In genomic region chr3:169227911-169228310, GRCh38 we compare ENCODE assay signal across 10 cellular contexts.
DNase-seq lines count a peak whose midpoint lies in the region; ATAC-seq and TF ChIP-seq lines count a peak whose summit lies in the region.
"Had no signal": no experiment of that assay in that cellular context is flagged by ENCODE, and none has a peak within 500 bp of the region (broad histone marks: within the 10 kb centered on the region; RNA-seq: fewer than 3 reads in every experiment).

No MANE protein-coding gene starts in this region.

- H3K36me3 ChIP-seq in adipocyte (ENCODE audit: control insufficient read depth, insufficient read depth, low read length, severe bottlenecking) = no peaks in the 10 kb centered on the region
- H3K36me3 ChIP-seq in aorta (ENCODE audit: control insufficient read depth in 1 of 2, insufficient read depth in 2 of 2, low read length in 1 of 2) = no peaks in the 10 kb centered on the region
- no peaks in the 10 kb centered on the region for H3K36me3 ChIP-seq in suprapubic skin

- H3K4me1 ChIP-seq in adipocyte (ENCODE audit: control insufficient read depth, insufficient read depth, low read length) (no peaks in the 10 kb centered on the region), aorta (ENCODE audit: control insufficient read depth in 1 of 2, insufficient read depth in 2 of 2, low read length in 2 of 2) (peaks cover 0 to 14% of the 10 kb centered on the region in 2 donors), suprapubic skin (no peaks in the 10 kb centered on the region)

- H3K4me3 Mint-ChIP-seq in activated naive CD8-positive, alpha-beta T cell treated with anti-CD3 and anti-CD28 coated beads for 36 hours = no peak overlapping the region
- no peak overlapping the region for H3K4me3 Mint-ChIP-seq in activated naive CD8-positive, alpha-beta T cell treated with anti-CD3 and anti-CD28 coated beads, Interleukin-2, amount 50 U/mL, for 24 hours
- H3K4me3 Mint-ChIP-seq: B cell had no signal

- intact Hi-C loops in aorta (cut with DNase I) = loop anchor here in 1 of 2 donors (10.0 kb wide), 1 partner anchor 437 kb away; the partner anchor contains the start of gene MECOM

- ATAC-seq in activated naive CD8-positive, alpha-beta T cell treated with anti-CD3 and anti-CD28 coated beads, Interleukin-2, amount 50 U/mL, for 24 hours = no peak
- ATAC-seq in HG03139 (IDR thresholded peaks at IDR 0.05; ENCODE audit: unreplicated experiment) (peak; percentile 89), aorta (ENCODE audit: low FRiP score) (peak; percentile 51)

- H3K9me3 ChIP-seq in adipocyte (ENCODE audit: control insufficient read depth, low read length) = no peaks in the 10 kb centered on the region
- no peaks in the 10 kb centered on the region for H3K9me3 ChIP-seq in aorta (ENCODE audit: control insufficient read depth, low read length)
- no peaks in the 10 kb centered on the region for H3K9me3 ChIP-seq in suprapubic skin

- H3K27ac Mint-ChIP-seq in activated naive CD8-positive, alpha-beta T cell treated with anti-CD3 and anti-CD28 coated beads for 36 hours = no peak overlapping the region
- no peak overlapping the region for H3K27ac Mint-ChIP-seq in activated naive CD8-positive, alpha-beta T cell treated with anti-CD3 and anti-CD28 coated beads, Interleukin-2, amount 50 U/mL, for 24 hours
- H3K27ac Mint-ChIP-seq: B cell had no signal

- peak; percentile 1 for DNase-seq in activated naive CD8-positive, alpha-beta T cell treated with anti-CD3 and anti-CD28 coated beads for 36 hours
- no peak for DNase-seq in activated naive CD8-positive, alpha-beta T cell treated with anti-CD3 and anti-CD28 coated beads, Interleukin-2, amount 50 U/mL, for 24 hours
- peak; percentile 53 for DNase-seq in adipocyte (ENCODE audit: low read depth)
- no peak for DNase-seq in aorta
- no peak for DNase-seq in T1000 (lab: John Stamatoyannopoulos, UW)
- no peak for DNase-seq in suprapubic skin (ENCODE audit: low spot score in 2 of 2)
- DNase-seq in stimulated activated CD4-positive, alpha-beta T cell treated with anti-CD3 and anti-CD28 coated beads, Interleukin-4, amount 100 ng/mL, for 4 hours = no peak
- DNase-seq: NCI-H748 treated with DMSO at 0.1 percent for 48 hours had no signal

- H3K27me3 Mint-ChIP-seq in activated naive CD8-positive, alpha-beta T cell treated with anti-CD3 and anti-CD28 coated beads for 36 hours = peaks cover 40% of the 10 kb centered on the region
- H3K27me3 Mint-ChIP-seq in activated naive CD8-positive, alpha-beta T cell treated with anti-CD3 and anti-CD28 coated beads, Interleukin-2, amount 50 U/mL, for 24 hours = peaks cover 13% of the 10 kb centered on the region

- TF ChIP-seq POLR2A in suprapubic skin (IDR thresholded peaks at IDR 0.05) = no peak

- no peak for TF ChIP-seq EP300 in suprapubic skin (IDR thresholded peaks at IDR 0.05)

- 32 to 33% methylated on average over 6 of the region's 6 CpGs for WGBS in aorta, 2 donors
- 47% methylated on average over 6 of the region's 6 CpGs for WGBS in suprapubic skin

- H3K36me3 Mint-ChIP-seq in activated naive CD8-positive, alpha-beta T cell treated with anti-CD3 and anti-CD28 coated beads for 36 hours = no peaks in the 10 kb centered on the region
- no peaks in the 10 kb centered on the region for H3K36me3 Mint-ChIP-seq in activated naive CD8-positive, alpha-beta T cell treated with anti-CD3 and anti-CD28 coated beads, Interleukin-2, amount 50 U/mL, for 24 hours (ENCODE audit: low read depth)

- H3K27me3 ChIP-seq in adipocyte (replicated peaks; ENCODE audit: control insufficient read depth, insufficient read depth, low read length) (peaks cover 5% of the 10 kb centered on the region), aorta (ENCODE audit: control insufficient read depth in 1 of 2, insufficient read depth in 2 of 2, low read length in 1 of 2) (no peaks in the 10 kb centered on the region), suprapubic skin (no peaks in the 10 kb centered on the region)

- no peak overlapping the region for H3K9ac ChIP-seq in adipocyte (ENCODE audit: low read length)

- H3K27ac ChIP-seq in aorta (ENCODE audit: low read depth in 1 of 2, low read length in 2 of 2) (peak overlapping the region; percentile 39 to 67), suprapubic skin (no peak overlapping the region)

- H3K4me1 Mint-ChIP-seq in activated naive CD8-positive, alpha-beta T cell treated with anti-CD3 and anti-CD28 coated beads for 36 hours = peaks cover 1% of the 10 kb centered on the region
- peaks cover 1% of the 10 kb centered on the region for H3K4me1 Mint-ChIP-seq in activated naive CD8-positive, alpha-beta T cell treated with anti-CD3 and anti-CD28 coated beads, Interleukin-2, amount 50 U/mL, for 24 hours
- H3K4me1 Mint-ChIP-seq: B cell had no signal

- H3K9me3 Mint-ChIP-seq in activated naive CD8-positive, alpha-beta T cell treated with anti-CD3 and anti-CD28 coated beads for 36 hours = no peaks in the 10 kb centered on the region
- no peaks in the 10 kb centered on the region for H3K9me3 Mint-ChIP-seq in activated naive CD8-positive, alpha-beta T cell treated with anti-CD3 and anti-CD28 coated beads, Interleukin-2, amount 50 U/mL, for 24 hours

- H3K4me3 ChIP-seq in adipocyte (ENCODE audit: low read length) (no peak overlapping the region), aorta (ENCODE audit: low read length in 2 of 2) (peak overlapping the region in 1 of 2 donors; percentile 21), suprapubic skin (no peak overlapping the region)

- no peak for TF ChIP-seq CTCF in suprapubic skin (IDR thresholded peaks at IDR 0.05)

Comparison
In these comparisons a context has a peak if more than half of its experiments do, and no peak if none do; other contexts are left out.
1. DNase-seq: peak in activated naive CD8-positive, alpha-beta T cell treated with anti-CD3 and anti-CD28 coated beads for 36 hours (single experiment) and adipocyte (single experiment); none in activated naive CD8-positive, alpha-beta T cell treated with anti-CD3 and anti-CD28 coated beads, Interleukin-2, amount 50 U/mL, for 24 hours (single experiment), aorta (0 of 2), T1000 (single experiment), suprapubic skin (0 of 2) and stimulated activated CD4-positive, alpha-beta T cell treated with anti-CD3 and anti-CD28 coated beads, Interleukin-4, amount 100 ng/mL, for 4 hours (0 of 2).